In the genomic region with DNA sequence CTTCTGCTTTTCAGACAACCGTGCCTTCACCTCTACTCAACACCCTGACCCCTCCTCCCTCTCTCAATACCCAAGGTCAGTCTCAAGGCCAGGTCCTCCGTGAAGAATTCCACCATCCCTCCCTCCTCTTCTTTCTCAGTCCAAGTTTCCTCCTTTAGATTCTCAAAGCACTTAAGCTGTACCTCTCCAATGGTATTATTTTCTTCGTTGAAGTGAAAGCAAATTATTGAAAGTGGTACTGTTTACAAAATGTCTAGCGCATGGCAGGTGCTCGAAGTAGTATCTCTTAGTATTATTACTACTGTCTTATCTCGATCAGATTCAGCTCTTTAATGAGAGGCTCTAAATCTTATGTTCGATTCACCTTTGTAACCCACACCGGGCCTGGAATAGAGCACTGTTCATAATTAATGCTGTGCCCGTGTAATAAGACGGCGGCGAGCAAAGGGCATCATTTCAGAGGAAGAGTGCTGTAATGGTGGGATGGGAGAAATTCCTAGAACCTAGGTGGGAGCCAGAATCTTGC, we compare ENCODE assay signal across 8 cellular contexts. TPM values are rescaled to one million over a fixed set of nuclear protein-coding genes. Genes with fewer than 3 reads are reported as not detected.
DNase-seq lines count a peak whose midpoint lies in the region; ATAC-seq and TF ChIP-seq lines count a peak whose summit lies in the region.

No MANE protein-coding gene starts in this region.

- dilution Hi-C loops in mammary epithelial cell (cut with HindIII; ENCODE audit: low sequenced_read_pairs) = no loop called here

- peak overlapping the region; percentile 53 for H3K9ac ChIP-seq in mammary epithelial cell (ENCODE audit: insufficient read depth, low read length)

- in situ Hi-C loops in mammary epithelial cell (cut with MboI; ENCODE audit: low sequenced_read_pairs in 2 of 2) = no loop called here

- no TSS peak for BruUV-seq in mammary epithelial cell (replicated peaks; lab: Mats Ljungman, UMichigan)

- H2AFZ ChIP-seq in mammary epithelial cell (ENCODE audit: low read depth, low read length) = peak overlapping the region; percentile 94

- H4K20me1 ChIP-seq in mammary epithelial cell (ENCODE audit: insufficient read depth, low read length) = no peaks in the 10 kb centered on the region

- WGBS in mammary epithelial cell (ENCODE audit: low coverage, missing lambda C conversion rate) = 18% methylated on average over 12 of the region's 12 CpGs

- intact Hi-C loops in mammary epithelial cell (cut with micrococcal nuclease) = loop anchor here (1.0 to 2.0 kb wide), 2 partner anchors 25 to 37 kb away; a partner anchor contains a TSS
- intact Hi-C loops in mucosa of descending colon (cut with DNase I, micrococcal nuclease) = no loop called here

- no peaks in the 10 kb centered on the region for H3K27me3 ChIP-seq in mammary epithelial cell (ENCODE audit: insufficient read depth, low read length)

- H3K27ac ChIP-seq in mammary epithelial cell (ENCODE audit: insufficient read depth, low read depth, low read length) = peak overlapping the region; percentile 45

- peaks cover 42% of the 10 kb centered on the region for H3K79me2 ChIP-seq in mammary epithelial cell (ENCODE audit: insufficient read depth, low read length)

- CTCF ChIA-PET in mammary epithelial cell (lab: Charles Lee; ENCODE audit: low non-redundant PET) = no interaction called here

- no peaks in the 10 kb centered on the region for H3K36me3 ChIP-seq in mammary epithelial cell (ENCODE audit: insufficient read depth, low read length)
- H3K36me3 ChIP-seq in mucosa of descending colon (ENCODE audit: low read depth) = no peaks in the 10 kb centered on the region

- H3K9me3 ChIP-seq in mammary epithelial cell (replicated peaks; ENCODE audit: insufficient read depth, low read length) (no peaks in the 10 kb centered on the region), mucosa of descending colon (no peaks in the 10 kb centered on the region)

- ATAC-seq in HG03439 (IDR thresholded peaks at IDR 0.05; ENCODE audit: unreplicated experiment) = peak; percentile 10
- ATAC-seq in mucosa of descending colon = peak; percentile 18
- no peak for ATAC-seq in HG03025 (IDR thresholded peaks at IDR 0.05; ENCODE audit: low FRiP score, unreplicated experiment)
- no peak for ATAC-seq in GM19452 (IDR thresholded peaks at IDR 0.05; ENCODE audit: unreplicated experiment)
- no peak for ATAC-seq in HG02981 (IDR thresholded peaks at IDR 0.05; ENCODE audit: unreplicated experiment)
- ATAC-seq in HG03342 (IDR thresholded peaks at IDR 0.05; ENCODE audit: unreplicated experiment) = no peak

- peaks cover 15% of the 10 kb centered on the region for H3K4me1 ChIP-seq in mammary epithelial cell (ENCODE audit: insufficient read depth, low read length)
- peaks cover 18% of the 10 kb centered on the region for H3K4me1 ChIP-seq in mucosa of descending colon (ENCODE audit: low read depth)

- no peak for DNase-seq in AG10803 (ENCODE audit: low read depth)
- DNase-seq in mammary epithelial cell = no peak
- no peak for DNase-seq in mucosa of descending colon

- H3K4me3 ChIP-seq in AG10803 (ENCODE audit: low read length) = peak overlapping the region; percentile 73
- peak overlapping the region; percentile 41 to 54 (median 50) for H3K4me3 ChIP-seq in mammary epithelial cell (replicated peaks in 1 of 3; ENCODE audit: insufficient read depth in 1 of 3, low read depth in 2 of 3, low read length in 3 of 3)
- H3K4me3 ChIP-seq in mucosa of descending colon = peak overlapping the region; percentile 6

- H3K4me2 ChIP-seq in mammary epithelial cell (ENCODE audit: insufficient read depth, low read depth, low read length) = peak overlapping the region; percentile 77

- TF ChIP-seq CTCF in AG10803 (conservative IDR thresholded peaks at IDR 0.05; ENCODE audit: low read length) (no peak), mammary epithelial cell (conservative IDR thresholded peaks at IDR 0.05 in 1 of 2, IDR thresholded peaks at IDR 0.05 in 1 of 2; ENCODE audit: extremely low read depth in 1 of 2, insufficient read depth in 1 of 2, low read depth in 1 of 2, low read length in 2 of 2) (no peak), mucosa of descending colon (IDR thresholded peaks at IDR 0.05) (no peak)

RNA-seq across cellular contexts. Expression of a gene that starts 0.6 kb away (rescaled TPM):
- total RNA-seq in mammary epithelial cell (10 to 100 TPM; 42.3 to 54.7 TPM), mucosa of descending colon (10 to 100 TPM; 37.7 to 44.1 (median 43.0) TPM)
- polyA plus RNA-seq in mammary epithelial cell = 13.2 TPM
- 26.8 TPM for polyA minus RNA-seq in mammary epithelial cell

RNA-seq across cellular contexts. Expression of a gene that starts 36.9 kb away (rescaled TPM):
- total RNA-seq in mammary epithelial cell (100 to 1,000 TPM in 1 of 2 donors, 1 to 10 TPM in 1; 8.0 to 109 TPM), mucosa of descending colon (10 to 100 TPM; 25.9 to 28.7 (median 26.3) TPM)
- polyA plus RNA-seq in mammary epithelial cell = 28.6 TPM
- polyA minus RNA-seq in mammary epithelial cell = 37.7 TPM

Comparison
In these comparisons a context has a peak if more than half of its experiments do, and no peak if none do; other contexts are left out.
1. H3K4me3 ChIP-seq: peak in every context shown above with its lines; median percentile 73 in AG10803; 50 in mammary epithelial cell; 6 in mucosa of descending colon.
2. ATAC-seq: peak in HG03439 (single experiment) and mucosa of descending colon (single experiment); none in HG03025 (single experiment), GM19452 (single experiment), HG02981 (single experiment) and HG03342 (single experiment).